27 cellular contexts compared by ENCODE assay signal in the genomic region with DNA sequence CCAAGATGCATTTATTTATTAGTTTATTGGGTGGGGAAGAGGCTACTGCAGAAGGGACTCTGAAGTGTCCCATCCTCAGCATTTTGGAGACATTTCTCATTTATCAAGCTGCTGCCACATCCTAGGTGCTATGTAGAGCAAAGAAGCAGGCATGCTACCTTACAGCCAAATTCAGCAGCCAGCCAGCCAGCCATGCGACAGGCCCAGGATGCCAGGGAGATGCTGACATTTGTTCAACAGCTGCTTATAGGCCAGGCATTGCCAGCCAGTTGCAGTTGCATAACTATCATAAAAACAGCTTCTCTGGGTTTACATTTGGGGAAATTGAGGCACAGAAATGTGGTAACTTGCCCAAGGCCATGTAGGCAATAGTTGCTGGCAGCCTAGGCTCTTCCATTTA.
"Had no signal": no experiment of that assay in that cellular context is flagged by ENCODE, and none has a peak within 500 bp of the region (broad histone marks: within the 10 kb centered on the region; RNA-seq: fewer than 3 reads in every experiment).

No MANE protein-coding gene starts in this region.

- H3K4me3 ChIP-seq: stomach, suprapubic skin, testis, thoracic aorta, thyroid gland, tibial artery, tibial nerve, transverse colon, upper lobe of left lung, upper lobe of right lung, uterus, vagina had no signal

- H3K9me3 ChIP-seq: stomach, suprapubic skin, testis, thoracic aorta, thyroid gland, tibial artery, tibial nerve, transverse colon, upper lobe of left lung, upper lobe of right lung, uterus, vagina had no signal

- DNase-seq: stimulated activated CD4-positive, alpha-beta T cell treated with anti-CD3 and anti-CD28 coated beads, Interleukin-2, amount 100 ng/mL, for 48 hours; stimulated activated CD4-positive, alpha-beta T cell treated with anti-CD3 and anti-CD28 coated beads, Interleukin-4, amount 100 ng/mL, for 1 hour; stimulated activated CD4-positive, alpha-beta T cell treated with anti-CD3 and anti-CD28 coated beads, Interleukin-4, amount 100 ng/mL, for 24 hours; stimulated activated CD4-positive, alpha-beta T cell treated with anti-CD3 and anti-CD28 coated beads, Interleukin-4, amount 100 ng/mL, for 4 hours; stimulated activated CD8-positive, alpha-beta memory T cell treated with anti-CD3 and anti-CD28 coated beads, Interleukin-4, amount 100 ng/mL, for 48 hours; stimulated activated naive B cell treated with anti-CD40 and anti-IgM and Interleukin-4, amounts not matched to agents 10 μg/mL and 1 μg/mL and 100 μg/mL, for 72 hours; stimulated activated naive CD4-positive, alpha-beta T cell; stimulated activated naive CD4-positive, alpha-beta T cell treated with Interleukin-2 at 50 U/mL for 16 hours; stimulated activated naive CD8-positive, alpha-beta T cell treated with anti-CD3 and anti-CD28 coated beads, Interleukin-15, amount 100 ng/mL, for 72 hours; stimulated activated naive CD8-positive, alpha-beta T cell treated with anti-CD3 and anti-CD28 coated beads, Interleukin-15, Interleukin-2, amounts not matched to agents 100 U/mL and 50 U/mL, for 24 hours; stomach; substantia nigra; testis; thyroid gland; tibial artery; transverse colon; trophoblast cell; upper lobe of left lung; upper lobe of right lung; uterus had no signal

- H3K27me3 ChIP-seq: stomach, suprapubic skin, testis, thyroid gland, tibial artery, tibial nerve, transverse colon, upper lobe of left lung, upper lobe of right lung, uterus, vagina had no signal

- H3K36me3 ChIP-seq: thoracic aorta, uterus had no signal

- FAIRE-seq: urothelium cell line had no signal

- H3K4me1 ChIP-seq: uterus had no signal

- ATAC-seq: stimulated activated effector memory CD8-positive, alpha-beta T cell treated with anti-CD3 and anti-CD28 coated beads, Interleukin-12 subunit alpha, Interleukin-12 subunit beta, amount 100 ng/mL, for 72 hours; stimulated activated memory B cell treated with anti-CD40 and anti-IgM and Interleukin-4, amounts not matched to agents 10 μg/mL and 1 μg/mL and 100 μg/mL, for 72 hours; stimulated activated naive B cell treated with anti-CD40 and anti-IgM and Interleukin-4, amounts not matched to agents 10 μg/mL and 1 μg/mL and 100 μg/mL, for 72 hours; stimulated activated naive CD8-positive, alpha-beta T cell treated with anti-CD3 and anti-CD28 coated beads, Interleukin-15, amount 100 ng/mL, for 72 hours; stimulated activated naive CD8-positive, alpha-beta T cell treated with anti-CD3 and anti-CD28 coated beads, Interleukin-15, Interleukin-2, amounts not matched to agents 100 U/mL and 50 U/mL, for 24 hours; upper lobe of right lung had no signal

- H3K27ac ChIP-seq: stomach, suprapubic skin, testis, thoracic aorta, thyroid gland, tibial artery, tibial nerve, transverse colon, upper lobe of left lung, upper lobe of right lung, uterus, vagina had no signal
